Comparison of ENCODE assay signal across 8 cellular contexts in genomic region chr4:167233523-167234387, GRCh38. TPM values are rescaled to one million over a fixed set of nuclear protein-coding genes. Genes with fewer than 3 reads are reported as not detected.
DNase-seq lines count a peak whose midpoint lies in the region; ATAC-seq lines count a peak whose summit lies in the region.

No MANE protein-coding gene starts in this region.

- peak; percentile 57 for DNase-seq in ELR (ENCODE audit: low read depth)
- DNase-seq in T-helper 2 cell treated with Interferon-gamma antibody and Interleukin-4, amounts not matched to agents 5 μg/mL and 100 μg/mL, for 36 hours (ENCODE audit: low spot score), result peak; percentile 10
- DNase-seq in glomerular visceral epithelial cell (ENCODE audit: extremely low spot score), result peak; percentile 56
- DNase-seq in trophoblast cell, result no peak
- no peak for DNase-seq in activated effector memory CD4-positive, alpha-beta T cell treated with Interleukin-2 at 50 U/mL for 16 hours
- no peak for DNase-seq in stimulated activated naive CD4-positive, alpha-beta T cell (lab: John Stamatoyannopoulos, UW)

- peak; percentile 77 for ATAC-seq in HG02623 (IDR thresholded peaks at IDR 0.05; ENCODE audit: unreplicated experiment)
- ATAC-seq in HG03039 (IDR thresholded peaks at IDR 0.05; ENCODE audit: unreplicated experiment), result no peak

- no peak overlapping the region for H3K23ac ChIP-seq in trophoblast cell (ENCODE audit: low read length)

- peaks cover 30% of the 10 kb centered on the region for H3K27me3 Mint-ChIP-seq in T-helper 2 cell treated with Interferon-gamma antibody and Interleukin-4, amounts not matched to agents 5 μg/mL and 100 μg/mL, for 36 hours (ENCODE audit: low read depth)

- no peak overlapping the region for H2BK12ac ChIP-seq in trophoblast cell (ENCODE audit: low read length)

- no peak overlapping the region for H3K27ac ChIP-seq in trophoblast cell (ENCODE audit: low read depth, low read length)

- H3K4me2 ChIP-seq in trophoblast cell (ENCODE audit: low read length), result peak overlapping the region; percentile 68

- no peak overlapping the region for H2BK5ac ChIP-seq in trophoblast cell (ENCODE audit: low read depth, low read length, poor library complexity)

- no peak overlapping the region for H3K18ac ChIP-seq in trophoblast cell (ENCODE audit: low read length)

- H3K79me2 ChIP-seq in trophoblast cell (ENCODE audit: control insufficient read depth, insufficient read depth, low read length, poor library complexity), result no peaks in the 10 kb centered on the region

- H3K36me3 ChIP-seq in trophoblast cell (ENCODE audit: control insufficient read depth in 1 of 2, insufficient read depth in 2 of 2, low read length in 2 of 2), result no peaks in the 10 kb centered on the region

- peaks cover 9% of the 10 kb centered on the region for H3K4me1 Mint-ChIP-seq in T-helper 2 cell treated with Interferon-gamma antibody and Interleukin-4, amounts not matched to agents 5 μg/mL and 100 μg/mL, for 36 hours (ENCODE audit: low read depth)

- no peaks in the 10 kb centered on the region for H3K9me3 Mint-ChIP-seq in T-helper 2 cell treated with Interferon-gamma antibody and Interleukin-4, amounts not matched to agents 5 μg/mL and 100 μg/mL, for 36 hours

- no peak overlapping the region for H4K12ac ChIP-seq in trophoblast cell (ENCODE audit: low read depth, low read length)

- WGBS in trophoblast cell (ENCODE audit: extremely low coverage, insufficient coverage, insufficient read length), result no CpG with 5 or more reads among the region's 47 CpGs

- no peaks in the 10 kb centered on the region for H3K9me3 ChIP-seq in trophoblast cell (ENCODE audit: insufficient read depth, low read depth, low read length)

- H2AFZ ChIP-seq in trophoblast cell (ENCODE audit: insufficient read depth, low read length, poor library complexity), result peak overlapping the region; percentile 40

- H4K91ac ChIP-seq in trophoblast cell (ENCODE audit: low read depth, low read length), result no peak overlapping the region

- peaks cover 0 to 4% of the 10 kb centered on the region in 2 experiments for H3K4me1 ChIP-seq in trophoblast cell (ENCODE audit: control insufficient read depth in 1 of 2, insufficient read depth in 2 of 2, low read length in 2 of 2)

- H3K4ac ChIP-seq in trophoblast cell (ENCODE audit: low read depth, low read length), result no peak overlapping the region

- no peak overlapping the region for H4K8ac ChIP-seq in trophoblast cell (ENCODE audit: low read depth, low read length)

- peak overlapping the region; percentile 80 for H3K4me3 Mint-ChIP-seq in T-helper 2 cell treated with Interferon-gamma antibody and Interleukin-4, amounts not matched to agents 5 μg/mL and 100 μg/mL, for 36 hours

- H3K4me3 ChIP-seq in trophoblast cell (ENCODE audit: low read depth, low read length), result peak overlapping the region; percentile 66

- H3K79me1 ChIP-seq in trophoblast cell (ENCODE audit: low read length), result no peaks in the 10 kb centered on the region

- no peak overlapping the region for H3K14ac ChIP-seq in trophoblast cell (ENCODE audit: low read length)

- no peak overlapping the region for H3K27ac Mint-ChIP-seq in T-helper 2 cell treated with Interferon-gamma antibody and Interleukin-4, amounts not matched to agents 5 μg/mL and 100 μg/mL, for 36 hours

- peaks cover 16% of the 10 kb centered on the region for H3K27me3 ChIP-seq in trophoblast cell (ENCODE audit: insufficient read depth, low read length)

- H2AK5ac ChIP-seq in trophoblast cell (ENCODE audit: low read length), result no peak overlapping the region

- no peaks in the 10 kb centered on the region for H3K36me3 Mint-ChIP-seq in T-helper 2 cell treated with Interferon-gamma antibody and Interleukin-4, amounts not matched to agents 5 μg/mL and 100 μg/mL, for 36 hours (ENCODE audit: low read depth)

- H2BK120ac ChIP-seq in trophoblast cell (ENCODE audit: insufficient read depth, low read length, poor library complexity), result no peak overlapping the region

- no peak overlapping the region for H3K9ac ChIP-seq in trophoblast cell (ENCODE audit: low read length)

RNA-seq across cellular contexts. Expression of gene SPOCK3, which starts 0.5 kb away (rescaled TPM):
- polyA plus RNA-seq in trophoblast cell (2013), result 0.40 and 0.46 TPM in 2 replicates

Comparison
In these comparisons a context has a peak if more than half of its experiments do, and no peak if none do; other contexts are left out.
1. DNase-seq: peak in ELR (single experiment), T-helper 2 cell treated with Interferon-gamma antibody and Interleukin-4, amounts not matched to agents 5 μg/mL and 100 μg/mL, for 36 hours (single experiment) and glomerular visceral epithelial cell (single experiment); none in trophoblast cell (0 of 2), activated effector memory CD4-positive, alpha-beta T cell treated with Interleukin-2 at 50 U/mL for 16 hours (single experiment) and stimulated activated naive CD4-positive, alpha-beta T cell (0 of 6).